Comparison of ENCODE assay signal across 16 cellular contexts in the genomic region with DNA sequence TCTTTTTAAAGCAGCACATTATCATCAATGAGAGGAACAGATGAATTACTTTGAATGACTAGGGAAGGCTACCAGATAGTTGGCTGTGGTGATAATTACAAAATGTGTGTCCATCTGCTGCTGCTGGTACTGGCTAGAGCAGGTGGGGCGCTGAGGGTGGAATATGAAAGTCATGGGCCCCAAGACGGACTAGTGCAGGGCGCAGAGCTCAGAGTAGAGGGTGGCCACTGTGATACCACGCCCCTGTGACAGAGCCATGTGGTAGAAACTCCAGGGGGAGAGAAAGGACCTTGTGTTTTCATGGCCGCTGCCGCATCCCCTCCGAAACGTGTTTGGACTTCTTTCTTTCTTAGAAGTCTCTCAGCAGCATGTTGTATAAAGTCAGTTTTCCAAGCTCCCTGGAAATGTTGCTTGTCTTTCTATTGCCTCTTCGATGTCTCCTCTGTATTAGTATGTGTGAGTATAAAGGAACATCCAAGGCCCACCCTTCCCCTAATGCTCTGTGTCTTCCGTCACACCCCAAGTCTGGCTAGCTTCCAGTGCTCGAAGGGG.
"Had no signal": no experiment of that assay in that cellular context is flagged by ENCODE, and none has a peak within 500 bp of the region (broad histone marks: within the 10 kb centered on the region; RNA-seq: fewer than 3 reads in every experiment).

No MANE protein-coding gene starts in this region.

- H3K36me3 ChIP-seq: gastroesophageal sphincter, heart right ventricle, sigmoid colon, thoracic aorta had no signal

- H3K27me3 ChIP-seq: body of pancreas, sigmoid colon had no signal

- DNase-seq: activated CD4-positive, alpha-beta T cell treated with anti-CD3 and anti-CD28 coated beads for 1 hour; activated CD4-positive, alpha-beta T cell treated with anti-CD3 and anti-CD28 coated beads, Interleukin-2, amount 50 U/mL, for 4 hours; body of pancreas; cerebellar nuclear complex; dermis blood vessel endothelial cell; erythroblast; heart right ventricle; naive B cell; sigmoid colon; T1000 had no signal

- H3K27ac ChIP-seq: body of pancreas, gastroesophageal sphincter, heart right ventricle, parathyroid adenoma, sigmoid colon, thoracic aorta, VCaP had no signal

- H3K9ac ChIP-seq: parathyroid adenoma had no signal

- H3K79me2 ChIP-seq: parathyroid adenoma had no signal

- H3K9me3 ChIP-seq: body of pancreas, gastroesophageal sphincter, sigmoid colon, thoracic aorta had no signal

- ATAC-seq: body of pancreas; gastroesophageal sphincter; stimulated activated effector memory CD8-positive, alpha-beta T cell treated with anti-CD3 and anti-CD28 coated beads, Interleukin-12 subunit alpha, Interleukin-12 subunit beta, amount 100 ng/mL, for 72 hours had no signal

- H3K4me1 ChIP-seq: body of pancreas, gastroesophageal sphincter, parathyroid adenoma, sigmoid colon had no signal

- FAIRE-seq: islet of Langerhans had no signal

- H3K4me3 ChIP-seq: body of pancreas, gastroesophageal sphincter, heart right ventricle, sigmoid colon, thoracic aorta had no signal

- H2AFZ ChIP-seq: parathyroid adenoma had no signal
